Comparison of ENCODE assay signal across 1 cellular context in the genomic region with DNA sequence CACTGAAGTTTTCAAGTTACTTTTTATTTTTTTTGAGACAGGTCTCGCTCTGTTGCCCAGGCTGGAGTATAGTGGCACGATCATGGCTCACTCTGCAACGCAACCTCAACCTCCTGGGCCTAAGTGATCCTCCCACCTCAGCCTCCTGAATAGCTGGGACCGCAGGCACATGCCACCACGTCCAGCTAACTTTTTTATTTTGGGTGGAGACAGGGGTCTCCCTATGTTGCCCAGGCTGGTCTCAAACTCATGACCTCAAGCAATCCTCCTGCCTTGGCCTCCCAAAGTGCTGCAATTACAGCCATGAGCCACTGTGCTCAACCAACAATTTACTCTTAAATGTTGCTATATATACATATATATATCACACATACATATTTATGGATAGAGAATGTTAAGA.
TF ChIP-seq lines count a peak whose summit lies in the region.

No MANE protein-coding gene starts in this region.

TF ChIP-seq in HepG2, 621 proteins besides CTCF, POLR2A, EP300 and RAD21 (continued from another document):
- no peak for TF ChIP-seq HES4 (CRISPR knock-in tag; IDR thresholded peaks at IDR 0.05; ENCODE audit: borderline replicate concordance)
- no peak for TF ChIP-seq RBAK (CRISPR knock-in tag; IDR thresholded peaks at IDR 0.05)
- no peak for TF ChIP-seq ZNF329 (CRISPR knock-in tag; IDR thresholded peaks at IDR 0.05; ENCODE audit: low read depth)
- TF ChIP-seq LRRFIP1 (CRISPR knock-in tag; conservative IDR thresholded peaks at IDR 0.05) = no peak
- TF ChIP-seq ZNF724P (CRISPR knock-in tag; IDR thresholded peaks at IDR 0.05; ENCODE audit: borderline replicate concordance) = no peak
- TF ChIP-seq SSRP1 (CRISPR knock-in tag; IDR thresholded peaks at IDR 0.05) = no peak
- TF ChIP-seq ZNF770 (CRISPR knock-in tag; IDR thresholded peaks at IDR 0.05) = peak; percentile 76; the same call in 1 of the 2 replicates
- TF ChIP-seq ZNF253 (CRISPR knock-in tag; IDR thresholded peaks at IDR 0.05; ENCODE audit: borderline replicate concordance) = no peak
- TF ChIP-seq ZSCAN22 (CRISPR knock-in tag; IDR thresholded peaks at IDR 0.05) = no peak
- no peak for TF ChIP-seq TBP (CRISPR knock-in tag; IDR thresholded peaks at IDR 0.05)
TF ChIP-seq in HepG2: peak in this region for 3.
